ENCODE assay signal across 9 cellular contexts in the genomic region with DNA sequence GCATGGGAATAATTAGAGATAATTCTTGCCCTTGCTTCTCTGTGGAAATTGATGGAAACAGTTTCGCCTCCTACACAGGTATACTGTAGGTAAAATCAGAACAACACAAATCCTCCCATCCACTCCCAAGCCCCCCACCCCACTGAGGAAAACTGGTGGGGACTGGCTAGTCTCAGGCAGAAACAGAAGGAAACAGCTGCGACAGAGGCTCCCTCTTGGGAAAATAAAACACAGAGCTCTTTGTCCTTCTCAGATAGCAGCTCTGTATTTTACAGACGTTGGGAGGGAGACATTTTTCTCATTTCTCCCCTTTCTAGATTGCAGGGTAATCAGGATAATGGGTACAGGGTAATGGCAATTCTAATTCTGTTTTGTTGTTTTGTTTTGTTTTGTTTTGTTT. TPM values are rescaled to one million over a fixed set of nuclear protein-coding genes. Genes with fewer than 3 reads are reported as not detected.
DNase-seq lines count a peak whose midpoint lies in the region; ATAC-seq and TF ChIP-seq lines count a peak whose summit lies in the region.
"Had no signal": no experiment of that assay in that cellular context is flagged by ENCODE, and none has a peak within 500 bp of the region (broad histone marks: within the 10 kb centered on the region; RNA-seq: fewer than 3 reads in every experiment).

No MANE protein-coding gene starts in this region.

- H3K36me3 Mint-ChIP-seq in glutamatergic neuron (ENCODE audit: unreplicated experiment): no peaks in the 10 kb centered on the region

- no peak for TF ChIP-seq CTCF in GM12865 (IDR thresholded peaks at IDR 0.05; ENCODE audit: insufficient read depth, low read depth, low read length, missing control alignments)
- TF ChIP-seq CTCF in glutamatergic neuron (IDR thresholded peaks at IDR 0.05; ENCODE audit: partially characterized antibody, unreplicated experiment): no peak
- TF ChIP-seq CTCF in psoas muscle (IDR thresholded peaks at IDR 0.05): no peak

- peaks cover 19% of the 10 kb centered on the region for H3K27me3 Mint-ChIP-seq in glutamatergic neuron (ENCODE audit: unreplicated experiment)

- no peaks in the 10 kb centered on the region for H3K9me3 ChIP-seq in psoas muscle

- peaks cover 6 to 54% (median 9%) of the 10 kb centered on the region in 3 donors for H3K27me3 ChIP-seq in psoas muscle (ENCODE audit: insufficient read depth in 3 of 3, low read length in 2 of 3)

- DNase-seq in GM12865 (ENCODE audit: low read depth) (no peak), OCI-M1 (lab: John Stamatoyannopoulos, UW) (peak; percentile 55), glutamatergic neuron (peak; percentile 40), psoas muscle (no peak), NCI-H446 treated with DMSO at 0.1 percent for 48 hours (lab: John Stamatoyannopoulos, UW) (no peak), left colon (no peak), T-helper 9 cell (no peak), NCI-H1417 treated with DMSO at 0.1 percent for 48 hours (lab: John Stamatoyannopoulos, UW) (no peak)
- DNase-seq: kidney glomerular epithelial cell had no signal

- peaks cover 5% of the 10 kb centered on the region for H3K9me3 Mint-ChIP-seq in glutamatergic neuron (ENCODE audit: unreplicated experiment)

- peak overlapping the region; percentile 66 for H3K4me3 Mint-ChIP-seq in glutamatergic neuron (ENCODE audit: unreplicated experiment)

- H3K4me1 ChIP-seq in psoas muscle: no peaks in the 10 kb centered on the region

- no peaks in the 10 kb centered on the region for H3K36me3 ChIP-seq in psoas muscle (ENCODE audit: insufficient read depth in 1 of 2, low read depth in 1 of 2)

- peak overlapping the region; percentile 65 for H3K27ac Mint-ChIP-seq in glutamatergic neuron (ENCODE audit: unreplicated experiment)

- ATAC-seq in psoas muscle (no peak), left colon (no peak)

- 30 to 36% (median 31%) methylated on average over 3 of the region's 3 CpGs for WGBS in psoas muscle, 3 donors

- H3K4me1 Mint-ChIP-seq in glutamatergic neuron (ENCODE audit: low read depth, unreplicated experiment): peaks cover 5% of the 10 kb centered on the region

- intact Hi-C loops in psoas muscle (cut with DNase I) (no loop called here), left colon (cut with DNase I, micrococcal nuclease) (no loop called here)

- H3K4me3 ChIP-seq in GM12865 (ENCODE audit: low read depth, low read length) (peak overlapping the region; percentile 90), psoas muscle (peak overlapping the region; percentile 66)

- H3K27ac ChIP-seq in psoas muscle: no peak overlapping the region

RNA-seq across cellular contexts. Expression of gene SLFN13, which starts 1.1 kb away (rescaled TPM):
- 0.96 TPM for total RNA-seq in glutamatergic neuron (ENCODE audit: unreplicated experiment)
- 1 to 10 TPM; 1.1 to 3.2 (median 1.9) TPM for total RNA-seq in psoas muscle
- under 1 TPM; 0.13 to 0.35 (median 0.27) TPM for polyA plus RNA-seq in psoas muscle
- total RNA-seq in left colon: 10 to 100 TPM in 1 of 2 donors, 1 to 10 TPM in 1; 8.6 to 12.5 TPM

RNA-seq across cellular contexts. Expression of gene SLFN12, which starts 15.2 kb away (rescaled TPM):
- total RNA-seq in glutamatergic neuron (ENCODE audit: unreplicated experiment) (not detected), psoas muscle (1 to 10 TPM; 1.3 to 3.8 (median 1.9) TPM), left colon (1 to 10 TPM; 2.8 to 3.8 TPM)
- under 1 TPM; 0.34 to 0.92 (median 0.62) TPM for polyA plus RNA-seq in psoas muscle

Comparison
In these comparisons a context has a peak if more than half of its experiments do, and no peak if none do; other contexts are left out.
1. DNase-seq: peak in OCI-M1 (single experiment) and glutamatergic neuron (single experiment); none in GM12865 (single experiment), psoas muscle (0 of 2), NCI-H446 treated with DMSO at 0.1 percent for 48 hours (single experiment), left colon (0 of 2), T-helper 9 cell (single experiment) and NCI-H1417 treated with DMSO at 0.1 percent for 48 hours (single experiment).